In the genomic region with DNA sequence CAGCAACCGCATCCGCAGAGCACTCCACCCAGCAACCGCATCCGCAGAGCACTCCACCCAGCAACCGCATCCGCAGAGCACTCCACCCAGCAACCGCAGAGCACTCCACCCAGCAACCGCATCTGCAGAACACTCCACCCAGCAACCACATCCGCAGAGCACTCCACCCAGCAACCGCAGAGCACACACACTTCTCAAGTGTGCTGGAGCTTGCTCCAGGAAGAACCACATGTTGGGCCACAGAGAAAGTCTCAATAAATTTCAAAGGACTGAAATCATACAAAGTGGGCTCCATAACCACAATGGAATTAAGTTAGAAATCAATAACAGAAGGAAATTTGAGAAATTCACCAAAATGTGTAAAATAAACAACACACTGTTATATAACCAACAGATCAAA, we compare ENCODE assay signal across 7 cellular contexts.
DNase-seq lines count a peak whose midpoint lies in the region; TF ChIP-seq lines count a peak whose summit lies in the region.
"Not testable (repeated sequence)": the region's sequence is repeated elsewhere in the genome, so short reads cannot be mapped to it uniquely, and the experiment has no call there.

No MANE protein-coding gene starts in this region.

- H3K9me3 Mint-ChIP-seq in CD8-positive, alpha-beta memory T cell: peaks cover 4 to 15% (median 8%) of the 10 kb centered on the region in 5 donors
- not testable (repeated sequence) for H3K9me3 Mint-ChIP-seq in activated CD4-positive, alpha-beta T cell treated with anti-CD3 and anti-CD28 coated beads, Interleukin-2, amount 10 ng/mL, durations not matched to agents 7 days and 5 days; endodermal cell

- H3K27me3 ChIP-seq in CD8-positive, alpha-beta memory T cell (ENCODE audit: insufficient read depth, low read length, poor library complexity, severe bottlenecking); endodermal cell (ENCODE audit: control insufficient read depth, insufficient read depth, low read length, poor library complexity, severe bottlenecking): not testable (repeated sequence)

- CTCF ChIA-PET in CD8-positive, alpha-beta memory T cell (lab: Charles Lee); activated CD4-positive, alpha-beta T cell treated with anti-CD3 and anti-CD28 coated beads, Interleukin-2, amount 10 ng/mL, durations not matched to agents 7 days and 5 days (lab: Charles Lee): not testable (repeated sequence)

- not testable (repeated sequence) for H3K9ac ChIP-seq in endodermal cell (ENCODE audit: extremely low read depth, low read length, poor library complexity, severe bottlenecking)

- not testable (repeated sequence) for H3K36me3 Mint-ChIP-seq in CD8-positive, alpha-beta memory T cell; activated CD4-positive, alpha-beta T cell treated with anti-CD3 and anti-CD28 coated beads, Interleukin-2, amount 10 ng/mL, durations not matched to agents 7 days and 5 days (ENCODE audit: low read depth); endodermal cell (ENCODE audit: low read depth)

- POLR2A ChIA-PET in CD8-positive, alpha-beta memory T cell (lab: Charles Lee); activated CD4-positive, alpha-beta T cell treated with anti-CD3 and anti-CD28 coated beads, Interleukin-2, amount 10 ng/mL, durations not matched to agents 7 days and 5 days (lab: Charles Lee): not testable (repeated sequence)

- peaks cover 17 to 21% (median 18%) of the 10 kb centered on the region in 3 donors for H3K4me1 Mint-ChIP-seq in CD8-positive, alpha-beta memory T cell
- not testable (repeated sequence) for H3K4me1 Mint-ChIP-seq in activated CD4-positive, alpha-beta T cell treated with anti-CD3 and anti-CD28 coated beads, Interleukin-2, amount 10 ng/mL, durations not matched to agents 7 days and 5 days
- peaks cover 15% of the 10 kb centered on the region for H3K4me1 Mint-ChIP-seq in endodermal cell

- H3K9me3 ChIP-seq in CD8-positive, alpha-beta memory T cell (ENCODE audit: low read length); endodermal cell (ENCODE audit: control insufficient read depth, low read length): not testable (repeated sequence)

- H3K36me3 ChIP-seq in CD8-positive, alpha-beta memory T cell (ENCODE audit: insufficient read depth, low read length); endodermal cell (ENCODE audit: control insufficient read depth, insufficient read depth, low read length): not testable (repeated sequence)

- not testable (repeated sequence) for H3K4me1 ChIP-seq in CD8-positive, alpha-beta memory T cell (ENCODE audit: insufficient read depth, low read length); endodermal cell (ENCODE audit: control insufficient read depth, insufficient read depth, low read length)

- H3K4me3 ChIP-seq in AG10803 (ENCODE audit: low read length); CD8-positive, alpha-beta memory T cell (ENCODE audit: low read length); endodermal cell (ENCODE audit: low read length): not testable (repeated sequence)

- peak overlapping the region in 1 of 7 donors; percentile 68 for H3K4me3 Mint-ChIP-seq in CD8-positive, alpha-beta memory T cell
- H3K4me3 Mint-ChIP-seq in activated CD4-positive, alpha-beta T cell treated with anti-CD3 and anti-CD28 coated beads, Interleukin-2, amount 10 ng/mL, durations not matched to agents 7 days and 5 days; endodermal cell: not testable (repeated sequence)

- peak overlapping the region in 7 of 8 donors; percentile 32 to 89 (median 75) for H3K27ac Mint-ChIP-seq in CD8-positive, alpha-beta memory T cell
- H3K27ac Mint-ChIP-seq in activated CD4-positive, alpha-beta T cell treated with anti-CD3 and anti-CD28 coated beads, Interleukin-2, amount 10 ng/mL, durations not matched to agents 7 days and 5 days: peak overlapping the region; percentile 55
- H3K27ac Mint-ChIP-seq in endodermal cell: not testable (repeated sequence)

- H3K27me3 Mint-ChIP-seq in CD8-positive, alpha-beta memory T cell: peaks cover 12 to 26% of the 10 kb centered on the region in 2 donors
- not testable (repeated sequence) for H3K27me3 Mint-ChIP-seq in activated CD4-positive, alpha-beta T cell treated with anti-CD3 and anti-CD28 coated beads, Interleukin-2, amount 10 ng/mL, durations not matched to agents 7 days and 5 days; endodermal cell (ENCODE audit: insufficient read depth)

- H3K27ac ChIP-seq in CD8-positive, alpha-beta memory T cell (ENCODE audit: low read depth, low read length); endodermal cell (ENCODE audit: low read depth, low read length): not testable (repeated sequence)

- DNase-seq in AG10803 (ENCODE audit: low read depth) (peak; percentile 75), MV-4-11 (lab: John Stamatoyannopoulos, UW) (peak; percentile 8), SW480 (ENCODE audit: low spot score) (peak; percentile 35), endodermal cell (peak; percentile 3)
- peak in 2 of 5 donors; percentile 20 to 36 for DNase-seq in CD8-positive, alpha-beta memory T cell
- DNase-seq in activated CD4-positive, alpha-beta T cell treated with anti-CD3 and anti-CD28 coated beads, Interleukin-2, amount 10 ng/mL, durations not matched to agents 7 days and 5 days: not testable (repeated sequence)
- DNase-seq in activated effector memory CD4-positive, alpha-beta T cell treated with anti-CD3 and anti-CD28 coated beads, Interleukin-2, amount 50 U/mL, for 16 hours: peak; percentile 59

- WGBS in endodermal cell (ENCODE audit: insufficient coverage in 1 of 2, insufficient read length in 1 of 2), 2 experiments: 97 to 100% methylated on average over 1 to 3 of the region's 10 CpGs

- not testable (repeated sequence) for TF ChIP-seq CTCF in AG10803 (conservative IDR thresholded peaks at IDR 0.05; ENCODE audit: low read length); endodermal cell (conservative IDR thresholded peaks at IDR 0.05)
